ENCODE assay signal across 8 cellular contexts in genomic region chr17:53032861-53033271, GRCh38.
DNase-seq lines count a peak whose midpoint lies in the region; ATAC-seq and TF ChIP-seq lines count a peak whose summit lies in the region.

No MANE protein-coding gene starts in this region.

- peak; percentile 57 for TF ChIP-seq CTCF in DND-41 (IDR thresholded peaks at IDR 0.05; ENCODE audit: borderline replicate concordance, extremely low read depth, low read length, poor library complexity, severe bottlenecking)
- no peak for TF ChIP-seq CTCF in esophagus muscularis mucosa (IDR thresholded peaks at IDR 0.05)

- no peak for ATAC-seq in DND-41 (ENCODE audit: insufficient read depth, low read depth)
- no peak for ATAC-seq in Right ventricle myocardium inferior

- no peak overlapping the region for H3K4me3 ChIP-seq in DND-41 (ENCODE audit: low read depth in 1 of 2, low read length in 2 of 2)
- no peak overlapping the region for H3K4me3 ChIP-seq in adipocyte (ENCODE audit: low read length)
- no peak overlapping the region for H3K4me3 ChIP-seq in esophagus muscularis mucosa

- intact Hi-C loops in esophagus muscularis mucosa (cut with DNase I) (no loop called here), Right ventricle myocardium inferior (cut with DNase I) (no loop called here)

- TF ChIP-seq POLR2A in esophagus muscularis mucosa (IDR thresholded peaks at IDR 0.05; ENCODE audit: low read depth) = no peak

- H3K9ac ChIP-seq in DND-41 (ENCODE audit: low read depth, low read length) (no peak overlapping the region), adipocyte (ENCODE audit: low read length) (no peak overlapping the region)

- 22% methylated on average over 3 of the region's 3 CpGs for WGBS in esophagus muscularis mucosa

- no peaks in the 10 kb centered on the region for H3K9me3 ChIP-seq in DND-41 (ENCODE audit: insufficient read depth, low read length, severe bottlenecking)
- peaks cover 5% of the 10 kb centered on the region for H3K9me3 ChIP-seq in adipocyte (ENCODE audit: control insufficient read depth, low read length)
- no peaks in the 10 kb centered on the region for H3K9me3 ChIP-seq in esophagus muscularis mucosa

- H3K4me1 ChIP-seq in DND-41 (ENCODE audit: insufficient read depth, low read length) (no peaks in the 10 kb centered on the region), adipocyte (ENCODE audit: control insufficient read depth, insufficient read depth, low read length) (no peaks in the 10 kb centered on the region), esophagus muscularis mucosa (no peaks in the 10 kb centered on the region)

- no peak overlapping the region for H3K4me3 Mint-ChIP-seq in T-helper 2 cell treated with Interferon-gamma antibody and Interleukin-4, amounts not matched to agents 5 μg/mL and 100 μg/mL, for 36 hours

- no peaks in the 10 kb centered on the region for H3K36me3 Mint-ChIP-seq in T-helper 2 cell treated with Interferon-gamma antibody and Interleukin-4, amounts not matched to agents 5 μg/mL and 100 μg/mL, for 36 hours (ENCODE audit: low read depth)

- TF ChIP-seq EP300 in esophagus muscularis mucosa (IDR thresholded peaks at IDR 0.05) = no peak

- H3K27me3 ChIP-seq in DND-41 (ENCODE audit: insufficient read depth, low read length, poor library complexity) (no peaks in the 10 kb centered on the region), adipocyte (replicated peaks; ENCODE audit: control insufficient read depth, insufficient read depth, low read length) (no peaks in the 10 kb centered on the region), esophagus muscularis mucosa (no peaks in the 10 kb centered on the region)

- no peaks in the 10 kb centered on the region for H3K27me3 Mint-ChIP-seq in T-helper 2 cell treated with Interferon-gamma antibody and Interleukin-4, amounts not matched to agents 5 μg/mL and 100 μg/mL, for 36 hours (ENCODE audit: low read depth)

- no peaks in the 10 kb centered on the region for H3K4me1 Mint-ChIP-seq in T-helper 2 cell treated with Interferon-gamma antibody and Interleukin-4, amounts not matched to agents 5 μg/mL and 100 μg/mL, for 36 hours (ENCODE audit: low read depth)

- H3K27ac Mint-ChIP-seq in T-helper 2 cell treated with Interferon-gamma antibody and Interleukin-4, amounts not matched to agents 5 μg/mL and 100 μg/mL, for 36 hours = no peak overlapping the region

- H3K36me3 ChIP-seq in DND-41 (ENCODE audit: insufficient read depth, low read length) = no peaks in the 10 kb centered on the region
- no peaks in the 10 kb centered on the region for H3K36me3 ChIP-seq in adipocyte (ENCODE audit: control insufficient read depth, insufficient read depth, low read length, severe bottlenecking)
- no peaks in the 10 kb centered on the region for H3K36me3 ChIP-seq in esophagus muscularis mucosa

- no peak overlapping the region for H3K27ac ChIP-seq in DND-41 (ENCODE audit: low read length)
- no peak overlapping the region for H3K27ac ChIP-seq in esophagus muscularis mucosa (replicated peaks in 1 of 4)

- no peak overlapping the region for H2AFZ ChIP-seq in DND-41 (ENCODE audit: low read depth, low read length)

- H3K79me2 ChIP-seq in DND-41 (ENCODE audit: insufficient read depth, low read length) = no peaks in the 10 kb centered on the region

- H3K9me3 Mint-ChIP-seq in T-helper 2 cell treated with Interferon-gamma antibody and Interleukin-4, amounts not matched to agents 5 μg/mL and 100 μg/mL, for 36 hours = peaks cover 55% of the 10 kb centered on the region

- no peaks in the 10 kb centered on the region for H4K20me1 ChIP-seq in DND-41 (ENCODE audit: insufficient read depth, low read length)

- DNase-seq in DND-41 (peak; percentile 6), NCI-H1105 treated with DMSO at 0.1 percent for 48 hours (lab: John Stamatoyannopoulos, UW) (peak; percentile 85), adipocyte (ENCODE audit: low read depth) (peak; percentile 0), lung microvascular endothelial cell (ENCODE audit: low read depth in 2 of 2) (peak; percentile 19 to 83), esophagus muscularis mucosa (ENCODE audit: extremely low spot score) (no peak), cortex of kidney (lab: John Stamatoyannopoulos, UW) (no peak), Right ventricle myocardium inferior (ENCODE audit: missing footprints) (no peak)
- no peak for DNase-seq in T-helper 2 cell treated with Interferon-gamma antibody and Interleukin-4, amounts not matched to agents 5 μg/mL and 100 μg/mL, for 36 hours (ENCODE audit: low spot score)

- no peak overlapping the region for H3K4me2 ChIP-seq in DND-41 (ENCODE audit: insufficient read depth, low read length)

Comparison
In these comparisons a context has a peak if more than half of its experiments do, and no peak if none do; other contexts are left out.
1. DNase-seq: peak in DND-41 (single experiment), NCI-H1105 treated with DMSO at 0.1 percent for 48 hours (single experiment), adipocyte (single experiment) and lung microvascular endothelial cell (2 of 2); none in esophagus muscularis mucosa (single experiment), T-helper 2 cell treated with Interferon-gamma antibody and Interleukin-4, amounts not matched to agents 5 μg/mL and 100 μg/mL, for 36 hours (single experiment), cortex of kidney (single experiment) and Right ventricle myocardium inferior (single experiment).